Comparison of ENCODE assay signal across 26 cellular contexts in genomic region chr2:75458201-75458600, GRCh38.
"Had no signal": no experiment of that assay in that cellular context is flagged by ENCODE, and none has a peak within 500 bp of the region (broad histone marks: within the 10 kb centered on the region; RNA-seq: fewer than 3 reads in every experiment).

No MANE protein-coding gene starts in this region.

- H3K4me1 Mint-ChIP-seq: immature natural killer cell; naive thymus-derived CD8-positive, alpha-beta T cell had no signal

- H3K9me3 ChIP-seq: lower lobe of right lung, prostate gland, right atrium auricular region, stomach, thyroid gland had no signal

- DNase-seq: dermis blood vessel endothelial cell; effector memory CD4-positive, alpha-beta T cell; erythroblast; hypothalamus; immature natural killer cell; islet precursor cell; kidney glomerular epithelial cell; left colon; left ventricle myocardium superior; lower lobe of right lung; naive thymus-derived CD8-positive, alpha-beta T cell; nephron progenitor cell; nucleus accumbens; stimulated activated CD4-positive, alpha-beta T cell treated with anti-CD3 and anti-CD28 coated beads, Interleukin-12 subunit alpha, Interleukin-12 subunit beta, amount 100 ng/mL, for 4 hours; stimulated activated CD4-positive, alpha-beta T cell treated with anti-CD3 and anti-CD28 coated beads, Interleukin-1b, Interleukin-23, amount 100 ng/mL, for 48 hours; stimulated activated CD4-positive, alpha-beta T cell treated with anti-CD3 and anti-CD28 coated beads, Interleukin-4, amount 100 ng/mL, for 1 hour; stimulated activated CD8-positive, alpha-beta memory T cell treated with anti-CD3 and anti-CD28 coated beads, Interleukin-4, amount 100 ng/mL, for 48 hours; stimulated activated naive CD4-positive, alpha-beta T cell; stomach; thyroid gland; trophoblast cell had no signal

- H3K27ac ChIP-seq: coronary artery, lower lobe of right lung, prostate gland, right atrium auricular region, stomach, thyroid gland had no signal

- H3K4me2 ChIP-seq: smooth muscle cell had no signal

- H3K9me3 Mint-ChIP-seq: nephron progenitor cell had no signal

- H3K36me3 ChIP-seq: lower lobe of right lung, prostate gland, right atrium auricular region, stomach, thyroid gland had no signal

- H3K4me1 ChIP-seq: lower lobe of right lung, prostate gland, right atrium auricular region, stomach, thyroid gland had no signal

- H3K4me3 ChIP-seq: coronary artery, lower lobe of right lung, prostate gland, right atrium auricular region, smooth muscle cell, stomach, thyroid gland had no signal

- H3K27me3 ChIP-seq: right atrium auricular region, thyroid gland had no signal

- H3K4me3 Mint-ChIP-seq: immature natural killer cell; naive thymus-derived CD8-positive, alpha-beta T cell; nephron progenitor cell had no signal

- H3K36me3 Mint-ChIP-seq: immature natural killer cell had no signal

- H3K27ac Mint-ChIP-seq: immature natural killer cell; naive thymus-derived CD8-positive, alpha-beta T cell; nephron progenitor cell had no signal

- ATAC-seq: left colon; left ventricle myocardium superior; lower lobe of right lung; naive thymus-derived CD8-positive, alpha-beta T cell; sciatic nerve had no signal
